1 cellular context compared by ENCODE assay signal in genomic region chr5:58231041-58231440, GRCh38.
TF ChIP-seq lines count a peak whose summit lies in the region.

No MANE protein-coding gene starts in this region.

TF ChIP-seq in endothelial cell of umbilical vein, 7 proteins besides CTCF, POLR2A, EP300 and RAD21 (continued from another document):
- no peak for TF ChIP-seq FOS (IDR thresholded peaks at IDR 0.05; ENCODE audit: borderline replicate concordance, insufficient read depth, low read length)
- TF ChIP-seq EZH2 (IDR thresholded peaks at IDR 0.05; ENCODE audit: borderline replicate concordance, low read depth, low read length, severe bottlenecking) = no peak
- TF ChIP-seq JUN (IDR thresholded peaks at IDR 0.05; ENCODE audit: borderline replicate concordance, insufficient read depth, insufficient read length, low read depth) = no peak
- TF ChIP-seq MYC (IDR thresholded peaks at IDR 0.05; ENCODE audit: low read depth, low read length) = no peak
TF ChIP-seq in endothelial cell of umbilical vein: peak in this region for 0.
